5 cellular contexts compared by ENCODE assay signal in genomic region chr4:75110061-75110460, GRCh38.
"Had no signal": no experiment of that assay in that cellular context is flagged by ENCODE, and none has a peak within 500 bp of the region (broad histone marks: within the 10 kb centered on the region; RNA-seq: fewer than 3 reads in every experiment).

No MANE protein-coding gene starts in this region.

- H3K4me3 ChIP-seq: GM12878 had no signal

- DNase-seq: GF-D8 had no signal

- FAIRE-seq: GM12878, GM12891, GM18507, GM19239 had no signal

- ATAC-seq: GM12878 had no signal
